ENCODE assay signal across 8 cellular contexts in the genomic region with DNA sequence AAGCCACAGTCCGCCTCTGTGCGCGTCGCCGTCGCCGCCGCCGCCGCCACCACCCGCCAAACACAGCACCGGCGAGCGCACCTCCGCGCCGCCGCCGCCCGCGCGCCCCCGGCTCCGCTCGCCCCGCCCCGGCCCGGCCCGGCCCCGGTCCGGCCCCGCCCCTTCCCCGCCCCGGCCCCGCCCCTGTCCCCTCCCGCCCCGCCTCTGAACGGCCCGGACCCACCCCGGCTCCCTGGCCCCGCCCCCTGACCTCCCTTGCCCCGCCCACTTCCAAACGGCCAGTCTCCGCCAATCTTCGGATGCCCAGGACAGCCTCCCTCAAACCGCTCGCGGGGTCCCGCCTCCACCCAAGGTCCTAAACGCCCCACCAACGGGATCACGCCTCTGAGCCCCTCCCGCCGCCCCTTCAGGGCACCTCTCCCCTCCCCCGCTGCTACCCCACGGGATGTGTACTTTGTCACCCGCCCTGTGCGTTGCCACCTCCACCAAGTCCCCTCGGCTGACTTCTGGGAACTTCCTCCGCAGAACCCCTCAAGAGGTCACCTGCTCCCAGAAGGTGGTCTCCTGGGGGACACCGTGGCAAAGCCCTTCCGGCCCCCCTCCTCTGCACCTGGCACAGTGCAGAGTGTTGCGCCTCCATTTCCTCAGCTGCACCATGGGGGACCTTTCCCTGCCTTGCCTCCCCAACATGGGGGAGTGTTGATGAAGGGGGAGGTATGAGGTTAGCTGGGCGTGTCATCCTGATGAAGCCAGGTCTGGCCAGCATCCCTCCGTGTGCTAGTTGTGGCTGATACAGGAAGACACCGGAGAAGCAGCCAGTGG. TPM values are rescaled to one million over a fixed set of nuclear protein-coding genes. Genes with fewer than 3 reads are reported as not detected.
A peak's percentile ranks its signal among the peaks of the same experiment; 100 is the strongest.
DNase-seq lines count a peak whose midpoint lies in the region; ATAC-seq and TF ChIP-seq lines count a peak whose summit lies in the region.

Gene KIAA0930 (minus strand): TSS at position 85 of the 822 bp plus-strand sequence. CDS start 191 bp downstream, outside the sequence.

- H3K9me3 Mint-ChIP-seq in CD8-positive, alpha-beta T cell: no peaks in the 10 kb centered on the region
- H3K9me3 Mint-ChIP-seq in H9: no peaks in the 10 kb centered on the region; a peak in 1 of 5 replicates

- H3K36me3 Mint-ChIP-seq in CD8-positive, alpha-beta T cell: peaks cover 22% of the 10 kb centered on the region
- peaks cover 10 to 13% (median 10%) of the 10 kb centered on the region in 3 experiments; a peak in 5 of 7 replicates for H3K36me3 Mint-ChIP-seq in H9 (ENCODE audit: insufficient read depth in 1 of 3, low read depth in 3 of 3)

- no peaks in the 10 kb centered on the region; the same call in 1 of the 2 replicates for H3K79me2 ChIP-seq in H9 (ENCODE audit: insufficient read depth, low read length)

- no peak within 1 kb of the TSS for H3K18ac ChIP-seq in H9 (ENCODE audit: insufficient read length, low read depth, low read length)

- no peak within 1 kb of the TSS for H2AK5ac ChIP-seq in H9 (ENCODE audit: insufficient read length, low read length)

- no peak for TF ChIP-seq CTCF in CD8-positive, alpha-beta T cell (IDR thresholded peaks at IDR 0.05)
- TF ChIP-seq CTCF in H9 (conservative IDR thresholded peaks at IDR 0.05) (no peak), lower lobe of right lung (IDR thresholded peaks at IDR 0.05) (no peak)

- H3K79me1 ChIP-seq in H9 (ENCODE audit: insufficient read depth, low read depth, low read length, poor library complexity, severe bottlenecking): no peaks in the 10 kb centered on the region

- no peaks in the 10 kb centered on the region for H3K36me3 ChIP-seq in CD8-positive, alpha-beta T cell (ENCODE audit: insufficient read depth, low read length)
- H3K36me3 ChIP-seq in ectodermal cell (ENCODE audit: control insufficient read depth, insufficient read depth, low read length) (no peaks in the 10 kb centered on the region), lower lobe of right lung (peaks cover 4% of the 10 kb centered on the region)

- peak within 1 kb of the TSS; percentile 76 for H3K4me3 ChIP-seq in CD8-positive, alpha-beta T cell (ENCODE audit: low read depth, low read length)
- peak within 1 kb of the TSS; percentile 52 for H3K4me3 ChIP-seq in ectodermal cell (ENCODE audit: insufficient read depth, low read depth, low read length)
- H3K4me3 ChIP-seq in lower lobe of right lung: peak within 1 kb of the TSS; percentile 73

- H3K9me3 ChIP-seq in CD8-positive, alpha-beta T cell (ENCODE audit: low read length): no peaks in the 10 kb centered on the region
- H3K9me3 ChIP-seq in H9 (ENCODE audit: control insufficient read depth, low read depth, low read length) (no peaks in the 10 kb centered on the region), ectodermal cell (ENCODE audit: control insufficient read depth, low read length) (no peaks in the 10 kb centered on the region), lower lobe of right lung (no peaks in the 10 kb centered on the region)

- H4K91ac ChIP-seq in H9 (ENCODE audit: insufficient read length, low read depth, low read length): no peak within 1 kb of the TSS

- H3K4me2 ChIP-seq in H9 (ENCODE audit: insufficient read depth, insufficient read length, low read length): peak within 1 kb of the TSS; percentile 58

- H2BK20ac ChIP-seq in H9 (ENCODE audit: low read depth, low read length, poor library complexity, severe bottlenecking): no peak within 1 kb of the TSS

- no peak within 1 kb of the TSS for H2BK12ac ChIP-seq in H9 (ENCODE audit: insufficient read length, low read depth, low read length)

- H3K23me2 ChIP-seq in H9 (ENCODE audit: insufficient read length, low read depth, low read length, poor library complexity, severe bottlenecking): peaks cover 11% of the 10 kb centered on the region

- ATAC-seq in CD8-positive, alpha-beta T cell: peak; percentile 75
- ATAC-seq in lower lobe of right lung: peak; percentile 77 to 84
- no peak for ATAC-seq in GM19455 (IDR thresholded peaks at IDR 0.05; ENCODE audit: unreplicated experiment)

- no peak within 1 kb of the TSS for H3K4ac ChIP-seq in H9 (ENCODE audit: low read depth, low read length)

- peak within 1 kb of the TSS; percentile 87 for H3K27ac Mint-ChIP-seq in CD8-positive, alpha-beta T cell
- peak within 1 kb of the TSS in 1 of 3 experiments; percentile 87; a peak in 3 of 7 replicates for H3K27ac Mint-ChIP-seq in H9

- WGBS in H9 (ENCODE audit: extremely low coverage, insufficient read length, low lambda C conversion rate): no CpG with 5 or more reads among the region's 66 CpGs
- 2 to 3% methylated on average over 61 to 66 of the region's 66 CpGs for WGBS in ectodermal cell, 2 experiments

- H4K8ac ChIP-seq in H9 (replicated peaks; ENCODE audit: insufficient read length, low read depth, low read length): no peak within 1 kb of the TSS

- H3K4me1 ChIP-seq in CD8-positive, alpha-beta T cell (ENCODE audit: insufficient read depth, low read length): peaks cover 28% of the 10 kb centered on the region
- H3K4me1 ChIP-seq in H9 (ENCODE audit: insufficient read depth, low read length) (no peaks in the 10 kb centered on the region), ectodermal cell (ENCODE audit: control insufficient read depth, insufficient read depth, low read length) (peaks cover 17% of the 10 kb centered on the region), lower lobe of right lung (peaks cover 25% of the 10 kb centered on the region)

- no peak within 1 kb of the TSS for H3K9ac ChIP-seq in H9 (ENCODE audit: extremely low read depth, insufficient read length, low read length)

- intact Hi-C loops in CD8-positive, alpha-beta T cell (cut with DNase I, micrococcal nuclease): loop anchor here (1.0 to 10.0 kb wide), 5 partner anchors 28 to 794 kb away; partner anchors contain the start of genes FAM118A (in 2 of the 2) and NUP50 (in 1 of the 2)
- intact Hi-C loops in lower lobe of right lung (cut with DNase I): no loop called here

- H3K4me1 Mint-ChIP-seq in CD8-positive, alpha-beta T cell (ENCODE audit: low read depth): peaks cover 47% of the 10 kb centered on the region
- peaks cover 26 to 38% of the 10 kb centered on the region in 2 experiments for H3K4me1 Mint-ChIP-seq in H9

- no peak within 1 kb of the TSS for H3K23ac ChIP-seq in H9 (ENCODE audit: insufficient read length, low read depth, low read length)

- H2AFZ ChIP-seq in H9 (ENCODE audit: low read length): no peak within 1 kb of the TSS

- no peak within 1 kb of the TSS for H3K56ac ChIP-seq in H9 (ENCODE audit: insufficient read length, low read depth, low read length)

- H3K27ac ChIP-seq in CD8-positive, alpha-beta T cell (ENCODE audit: low read depth, low read length): peak within 1 kb of the TSS; percentile 20
- no peak within 1 kb of the TSS for H3K27ac ChIP-seq in H9 (ENCODE audit: insufficient read length, low read depth, low read length)
- H3K27ac ChIP-seq in ectodermal cell (ENCODE audit: insufficient read depth, low read depth, low read length, poor library complexity, severe bottlenecking): no peak within 1 kb of the TSS
- peak within 1 kb of the TSS; percentile 56 for H3K27ac ChIP-seq in lower lobe of right lung

- no peaks in the 10 kb centered on the region for H3K27me3 Mint-ChIP-seq in CD8-positive, alpha-beta T cell (ENCODE audit: low read depth)
- peaks cover 16% of the 10 kb centered on the region for H3K27me3 Mint-ChIP-seq in H9 (ENCODE audit: low read depth)

- H2BK15ac ChIP-seq in H9 (ENCODE audit: low read depth, low read length): no peak within 1 kb of the TSS

- no peak within 1 kb of the TSS for H3T11ph ChIP-seq in H9 (ENCODE audit: low read length)

- H2BK120ac ChIP-seq in H9 (ENCODE audit: low read depth, low read length, poor library complexity, severe bottlenecking): no peak within 1 kb of the TSS

- POLR2A ChIA-PET in CD8-positive, alpha-beta T cell (lab: Charles Lee): interaction anchor here (1.1 to 1.2 kb wide), 2 partner anchors 11 to 76 kb away, joined by 3 read pairs; no protein-coding TSS in a partner anchor

- CTCF ChIA-PET in CD8-positive, alpha-beta T cell (lab: Charles Lee): interaction anchor here (1.4 kb wide), 1 partner anchor 78 kb away, joined by 3 read pairs; the partner anchor contains the start of gene NUP50

- no peak within 1 kb of the TSS for H4K5ac ChIP-seq in H9 (ENCODE audit: insufficient read length, low read depth, low read length)

- H4K20me1 ChIP-seq in H9 (ENCODE audit: control insufficient read depth, insufficient read depth, insufficient read length): no peaks in the 10 kb centered on the region

- peak; percentile 73 to 91 (median 80) for DNase-seq in CD8-positive, alpha-beta T cell
- DNase-seq in H9 (peak; percentile 90), NCI-H774 (lab: John Stamatoyannopoulos, UW) (peak; percentile 32), lower lobe of right lung (peak; percentile 86)
- peak; percentile 53 to 76 for DNase-seq in activated CD8-positive, alpha-beta memory T cell treated with anti-CD3 and anti-CD28 coated beads for 1 hour (ENCODE audit: extremely low read depth in 1 of 2, low read depth in 1 of 2)
- peak; percentile 70 to 80 for DNase-seq in stimulated activated CD4-positive, alpha-beta T cell treated with anti-CD3 and anti-CD28 coated beads, Interleukin-4, amount 100 ng/mL, for 48 hours (ENCODE audit: low read depth in 2 of 2)

- peak within 1 kb of the TSS; percentile 91 for H3K4me3 Mint-ChIP-seq in CD8-positive, alpha-beta T cell
- peak within 1 kb of the TSS; percentile 79 to 95 for H3K4me3 Mint-ChIP-seq in H9

- H3K27me3 ChIP-seq in CD8-positive, alpha-beta T cell (ENCODE audit: insufficient read depth, low read length): no peaks in the 10 kb centered on the region
- H3K27me3 ChIP-seq in H9 (ENCODE audit: insufficient read depth, low read length): no peaks in the 10 kb centered on the region
- H3K27me3 ChIP-seq in ectodermal cell (ENCODE audit: control insufficient read depth, insufficient read depth, low read length, poor library complexity, severe bottlenecking): peaks cover 22% of the 10 kb centered on the region
- H3K27me3 ChIP-seq in lower lobe of right lung (ENCODE audit: low read depth): no peaks in the 10 kb centered on the region

- H3K14ac ChIP-seq in H9 (ENCODE audit: insufficient read depth, low read length): no peak within 1 kb of the TSS; the same call in 1 of the 2 replicates

- H2BK5ac ChIP-seq in H9 (ENCODE audit: insufficient read length, low read length): no peak within 1 kb of the TSS

RNA-seq across cellular contexts. Expression of gene KIAA0930, which starts in this region (rescaled TPM):
- total RNA-seq in CD8-positive, alpha-beta T cell: 10 to 100 TPM in 1 of 2 experiments, 1 to 10 TPM in 1; 6.6 to 11.7 TPM
- total RNA-seq in H9 (2021): 45.3 and 46.2 TPM in 2 replicates
- polyA plus RNA-seq in ectodermal cell (2013, experiment 1 of 4): 37.0 TPM
- 36.3 TPM for polyA plus RNA-seq in ectodermal cell (2013, experiment 2 of 4)
- 27.5 TPM for polyA plus RNA-seq in ectodermal cell (2013, experiment 3 of 4)
- 31.5 TPM for polyA plus RNA-seq in ectodermal cell (2013, experiment 4 of 4)
- 89.2 TPM for total RNA-seq in lower lobe of right lung

Comparison
In these comparisons a context has a peak if more than half of its experiments do, and no peak if none do; other contexts are left out.
1. DNase-seq: peak in every context shown above with its lines; median percentile 90 in H9; 86 in lower lobe of right lung; 80 in CD8-positive, alpha-beta T cell; 75 in stimulated activated CD4-positive, alpha-beta T cell treated with anti-CD3 and anti-CD28 coated beads, Interleukin-4, amount 100 ng/mL, for 48 hours; 64 in activated CD8-positive, alpha-beta memory T cell treated with anti-CD3 and anti-CD28 coated beads for 1 hour; 32 in NCI-H774.
2. H3K27ac ChIP-seq: peak in CD8-positive, alpha-beta T cell (single experiment) and lower lobe of right lung (single experiment); none in H9 (single experiment) and ectodermal cell (single experiment).
3. Peak in every context shown above with its lines, with median percentiles within 50 percentile points of each other: H3K4me3 ChIP-seq.